ENCODE assay signal across 24 cellular contexts in the genomic region with DNA sequence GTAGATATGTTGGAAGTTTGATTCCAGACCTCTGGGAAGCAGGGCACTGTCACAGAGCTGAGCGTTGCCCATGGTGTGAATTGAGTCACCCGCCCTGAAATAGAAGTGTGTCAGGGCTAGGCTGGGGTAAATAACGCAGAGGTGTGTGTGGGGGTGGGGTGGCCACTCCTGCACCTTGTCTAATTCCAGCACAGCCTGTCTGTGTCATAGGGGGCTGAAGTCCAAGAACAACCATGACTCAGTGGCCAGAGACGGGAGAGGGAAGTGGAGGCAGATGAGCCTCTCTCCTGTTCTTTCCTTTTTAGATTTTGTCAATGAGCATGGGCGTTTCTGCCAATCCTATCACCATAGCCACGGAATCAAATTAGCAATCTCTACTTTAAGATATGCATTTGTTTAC.
"Had no signal": no experiment of that assay in that cellular context is flagged by ENCODE, and none has a peak within 500 bp of the region (broad histone marks: within the 10 kb centered on the region; RNA-seq: fewer than 3 reads in every experiment).

No MANE protein-coding gene starts in this region.

- DNase-seq: activated B cell treated with CpG ODN at 0.5 μM for 24 hours; activated CD4-positive, alpha-beta T cell treated with anti-CD3 and anti-CD28 coated beads for 48 hours; activated CD8-positive, alpha-beta memory T cell treated with anti-CD3 and anti-CD28 coated beads, Interleukin-2, amount 50 U/mL, for 4 hours; activated CD8-positive, alpha-beta T cell treated with anti-CD3 and anti-CD28 coated beads, Interleukin-2, amount 10 ng/mL, durations not matched to agents 7 days and 5 days; activated effector memory CD4-positive, alpha-beta T cell treated with Interleukin-2 at 50 U/mL for 16 hours; activated naive CD4-positive, alpha-beta T cell treated with anti-CD3 and anti-CD28 coated beads, Interleukin-2, amount 10 ng/mL, durations not matched to agents 7 days and 5 days; activated T-cell treated with anti-CD3 and anti-CD28 coated beads, Interleukin-2, amount 50 U/mL, for 4 hours; foreskin fibroblast; glutamatergic neuron; left ventricle myocardium inferior; SK-N-SH; stimulated activated CD4-positive, alpha-beta T cell treated with anti-CD3 and anti-CD28 coated beads, Interleukin-4, amount 100 ng/mL, for 24 hours; T-cell; testis; upper lobe of left lung had no signal

- H3K4me3 ChIP-seq: ascending aorta, cardiac muscle cell, dorsolateral prefrontal cortex, left ventricle myocardium inferior, testis, upper lobe of left lung had no signal

- H3K9me3 ChIP-seq: ascending aorta, neutrophil, testis, upper lobe of left lung had no signal

- H3K36me3 ChIP-seq: ascending aorta, cardiac muscle cell, left ventricle myocardium inferior, neutrophil, upper lobe of left lung had no signal

- H3K27me3 ChIP-seq: ascending aorta, cardiac muscle cell, neutrophil, testis, upper lobe of left lung had no signal

- H3K27ac ChIP-seq: ascending aorta, cardiac muscle cell, dorsolateral prefrontal cortex, epithelial cell of prostate, left ventricle myocardium inferior, neutrophil, parathyroid adenoma, testis, upper lobe of left lung had no signal

- ATAC-seq: activated CD8-positive, alpha-beta T cell treated with anti-CD3 and anti-CD28 coated beads, Interleukin-2, amount 10 ng/mL, durations not matched to agents 7 days and 5 days; activated T-cell treated with anti-CD3 and anti-CD28 coated beads, Interleukin-2, amount 50 U/mL, for 4 hours; natural killer cell treated with Interleukin-12 subunit alpha and Interleukin-12 subunit beta and Interleukin-15 and Interleukin-18, amount 100 ng/mL, for 72 hours; sciatic nerve; stimulated activated memory B cell treated with anti-CD40 and anti-IgM and Interleukin-4, amounts not matched to agents 10 μg/mL and 1 μg/mL and 100 μg/mL, for 72 hours; T-cell had no signal

- H3K4me1 ChIP-seq: ascending aorta, left ventricle myocardium inferior, parathyroid adenoma, testis, upper lobe of left lung had no signal
